1 cellular context compared by ENCODE assay signal in genomic region chr3:76107935-76108570, GRCh38.
TF ChIP-seq lines count a peak whose summit lies in the region.

No MANE protein-coding gene starts in this region.

TF ChIP-seq in GM12878, 131 proteins besides CTCF, POLR2A, EP300 and RAD21 (continued from another document):
- TF ChIP-seq ZBTB40 (IDR thresholded peaks at IDR 0.05; ENCODE audit: borderline replicate concordance) (no peak), RCOR1 (conservative IDR thresholded peaks at IDR 0.05; ENCODE audit: low read depth, low read length) (no peak), NFXL1 (IDR thresholded peaks at IDR 0.05; ENCODE audit: borderline replicate concordance) (no peak), SP1 (IDR thresholded peaks at IDR 0.05; ENCODE audit: low read depth, low read length) (no peak), BCL11A (IDR thresholded peaks at IDR 0.05; ENCODE audit: low read depth, low read length) (no peak), HCFC1 (IDR thresholded peaks at IDR 0.05; ENCODE audit: low read length) (no peak)
